Comparison of ENCODE assay signal across 8 cellular contexts in genomic region chr19:4471400-4472173, GRCh38. TPM values are rescaled to one million over a fixed set of nuclear protein-coding genes. Genes with fewer than 3 reads are reported as not detected.
DNase-seq lines count a peak whose midpoint lies in the region; TF ChIP-seq lines count a peak whose summit lies in the region.

No MANE protein-coding gene starts in this region.

- DNase-seq in GM03348 (ENCODE audit: low spot score) (peak; percentile 99), HFFc6 (peak; percentile 100), NAMALWA (ENCODE audit: low spot score) (peak; percentile 100), SJSA1 (ENCODE audit: low read depth in 1 of 2, low spot score in 2 of 2) (peak; percentile 99 to 100), glomerular endothelial cell (ENCODE audit: extremely low read depth, low read depth, low spot score) (peak; percentile 100), nucleus accumbens (lab: John Stamatoyannopoulos, UW) (peak; percentile 86 to 100 (median 100)), suprapubic skin (ENCODE audit: low spot score in 2 of 2) (peak; percentile 99)
- DNase-seq in activated naive CD4-positive, alpha-beta T cell treated with anti-CD3 and anti-CD28 coated beads for 36 hours = peak; percentile 99

- H3K9me3 Mint-ChIP-seq in HFFc6 = no peaks in the 10 kb centered on the region
- H3K9me3 Mint-ChIP-seq in activated naive CD4-positive, alpha-beta T cell treated with anti-CD3 and anti-CD28 coated beads for 36 hours = no peaks in the 10 kb centered on the region

- H3K27ac ChIP-seq in SJSA1 (peak overlapping the region; percentile 29), suprapubic skin (peak overlapping the region; percentile 89)

- CTCF ChIA-PET in activated naive CD4-positive, alpha-beta T cell treated with anti-CD3 and anti-CD28 coated beads for 36 hours (lab: Charles Lee) = interaction anchor here (0.6 to 1.5 kb wide), 3 partner anchors 71 to 165 kb away, joined by 3 to 10 read pairs (median 5); partner anchors contain the start of gene SH3GL1

- peaks cover 19% of the 10 kb centered on the region for H3K4me1 Mint-ChIP-seq in HFFc6 (ENCODE audit: low read depth)
- peaks cover 21% of the 10 kb centered on the region for H3K4me1 Mint-ChIP-seq in activated naive CD4-positive, alpha-beta T cell treated with anti-CD3 and anti-CD28 coated beads for 36 hours (ENCODE audit: low read depth)

- no peaks in the 10 kb centered on the region for H3K9me3 ChIP-seq in SJSA1 (replicated peaks)
- no peaks in the 10 kb centered on the region for H3K9me3 ChIP-seq in suprapubic skin

- WGBS in suprapubic skin = 1% methylated on average over 33 of the region's 33 CpGs

- TF ChIP-seq CTCF in HFFc6 (IDR thresholded peaks at IDR 0.05) (no peak), suprapubic skin (IDR thresholded peaks at IDR 0.05) (no peak)

- H3K4me1 ChIP-seq in SJSA1 (replicated peaks) (peaks cover 12% of the 10 kb centered on the region), suprapubic skin (peaks cover 31% of the 10 kb centered on the region)

- no peak overlapping the region for H3K27ac Mint-ChIP-seq in HFFc6
- H3K27ac Mint-ChIP-seq in activated naive CD4-positive, alpha-beta T cell treated with anti-CD3 and anti-CD28 coated beads for 36 hours = no peak overlapping the region

- H3K36me3 ChIP-seq in SJSA1 = peaks cover 11% of the 10 kb centered on the region; the same call in 1 of the 2 replicates
- H3K36me3 ChIP-seq in suprapubic skin = peaks cover 14% of the 10 kb centered on the region

- intact Hi-C loops in activated naive CD4-positive, alpha-beta T cell treated with anti-CD3 and anti-CD28 coated beads for 36 hours (cut with micrococcal nuclease) = loop anchor here (1.0 to 5.0 kb wide), 12 partner anchors 14 to 1216 kb away; partner anchors contain the start of genes DPP9, FEM1A, FZR1 and MPND

- peaks cover 3% of the 10 kb centered on the region; the same call in 1 of the 2 replicates for H3K27me3 Mint-ChIP-seq in HFFc6 (ENCODE audit: insufficient read depth)
- no peaks in the 10 kb centered on the region for H3K27me3 Mint-ChIP-seq in activated naive CD4-positive, alpha-beta T cell treated with anti-CD3 and anti-CD28 coated beads for 36 hours (ENCODE audit: low read depth)

- H3K4me3 ChIP-seq in SJSA1 (peak overlapping the region; percentile 67), suprapubic skin (peak overlapping the region; percentile 96)

- no peak overlapping the region for H3K4me3 Mint-ChIP-seq in HFFc6
- no peak overlapping the region for H3K4me3 Mint-ChIP-seq in activated naive CD4-positive, alpha-beta T cell treated with anti-CD3 and anti-CD28 coated beads for 36 hours

- H3K27me3 ChIP-seq in SJSA1 (replicated peaks) (no peaks in the 10 kb centered on the region), suprapubic skin (no peaks in the 10 kb centered on the region)

- no peak for TF ChIP-seq POLR2A in suprapubic skin (IDR thresholded peaks at IDR 0.05)

- TF ChIP-seq EP300 in suprapubic skin (IDR thresholded peaks at IDR 0.05) = no peak

- peaks cover 4% of the 10 kb centered on the region; the same call in 1 of the 2 replicates for H3K36me3 Mint-ChIP-seq in HFFc6 (ENCODE audit: low read depth)
- no peaks in the 10 kb centered on the region for H3K36me3 Mint-ChIP-seq in activated naive CD4-positive, alpha-beta T cell treated with anti-CD3 and anti-CD28 coated beads for 36 hours (ENCODE audit: low read depth)

RNA-seq across cellular contexts. Expression of gene HDGFL2, which starts 0.5 kb away (rescaled TPM):
- total RNA-seq in HFFc6 (2021; fragmentation: NEBNext Ultra II Directional; extraction: Animal tissue kit (Norgen Biotek cat#: 25700)) = 10 to 100 TPM; 68.0 to 79.6 (median 74.2) TPM
- total RNA-seq in SJSA1 (2014; rRNA removed; shearing (Covaris generic)) = 58.7 and 71.4 TPM in 2 replicates
- total RNA-seq in activated naive CD4-positive, alpha-beta T cell treated with anti-CD3 and anti-CD28 coated beads for 36 hours = 10 to 100 TPM; 43.0 to 43.5 TPM
- total RNA-seq in glomerular endothelial cell (90.9 and 96.7 TPM in 2 replicates), suprapubic skin (10 to 100 TPM; 23.0 to 27.4 (median 23.4) TPM)

RNA-seq across cellular contexts. Expression of gene UBXN6, which starts 14.0 kb away (rescaled TPM):
- 100 to 1,000 TPM; 124 to 142 (median 131) TPM for total RNA-seq in HFFc6 (2021; fragmentation: NEBNext Ultra II Directional; extraction: Animal tissue kit (Norgen Biotek cat#: 25700))
- 39.3 and 66.8 TPM in 2 replicates for total RNA-seq in SJSA1 (2014; rRNA removed; shearing (Covaris generic))
- 10 to 100 TPM; 28.7 to 36.2 TPM for total RNA-seq in activated naive CD4-positive, alpha-beta T cell treated with anti-CD3 and anti-CD28 coated beads for 36 hours
- total RNA-seq in glomerular endothelial cell = 63.4 and 91.1 TPM in 2 replicates
- 100 to 1,000 TPM; 108 to 257 (median 167) TPM for total RNA-seq in suprapubic skin

RNA-seq across cellular contexts. Expression of gene PLIN4, which starts 46.7 kb away (rescaled TPM):
- not detected for total RNA-seq in HFFc6 (2021; fragmentation: NEBNext Ultra II Directional; extraction: Animal tissue kit (Norgen Biotek cat#: 25700))
- total RNA-seq in SJSA1 (2014; rRNA removed; shearing (Covaris generic)) = not detected in 2 replicates
- total RNA-seq in activated naive CD4-positive, alpha-beta T cell treated with anti-CD3 and anti-CD28 coated beads for 36 hours = not detected
- total RNA-seq in glomerular endothelial cell = 0.05 and 0.12 TPM in 2 replicates
- 10 to 100 TPM; 12.4 to 38.3 (median 19.3) TPM for total RNA-seq in suprapubic skin

Comparison
In these comparisons a context has a peak if more than half of its experiments do, and no peak if none do; other contexts are left out.
1. Peak in every context shown above with its lines: DNase-seq, H3K4me3 ChIP-seq and H3K27ac ChIP-seq.
2. RNA of gene PLIN4, which starts 46.7 kb away (total RNA-seq): 12.4 to 38.3 TPM in suprapubic skin; 0.05 to 0.12 TPM in glomerular endothelial cell, not detected in activated naive CD4-positive, alpha-beta T cell treated with anti-CD3 and anti-CD28 coated beads for 36 hours, not detected in HFFc6 and not detected in SJSA1; every median in the first group is over 10 times any median in the second.